1 cellular context compared by ENCODE assay signal in genomic region chr1:192808588-192809285, GRCh38.
A peak's percentile ranks its signal among the peaks of the same experiment; 100 is the strongest.
TF ChIP-seq lines count a peak whose summit lies in the region.

Gene RGS2, plus strand, starts transcription at chr1:192809039. Its CDS starts 33 bp downstream, at chr1:192809072.

TF ChIP-seq in K562, 482 proteins besides CTCF, POLR2A, EP300 and RAD21 (continued from another document):
- 0 out of 2 replicates have a peak, but pooled peaks have one; percentile 23 for TF ChIP-seq RERE (CRISPR knock-in tag; IDR thresholded peaks at IDR 0.05; ENCODE audit: borderline replicate concordance)
- no peak for TF ChIP-seq FUS (optimal IDR thresholded peaks at IDR 0.05; ENCODE audit: low read depth, low read length)
- TF ChIP-seq ZNF551 (CRISPR knock-in tag; IDR thresholded peaks at IDR 0.05) = no peak
- TF ChIP-seq CBFA2T3 (IDR thresholded peaks at IDR 0.05) = peak; percentile 16; the same call in 1 of the 2 replicates
- peak; percentile 60 for TF ChIP-seq ZBTB40 (IDR thresholded peaks at IDR 0.05)
- TF ChIP-seq ZBTB40 (CRISPR knock-in tag; IDR thresholded peaks at IDR 0.05) = no peak
- peak; percentile 74; the same call in 1 of the 2 replicates for TF ChIP-seq CTBP1 (IDR thresholded peaks at IDR 0.05; ENCODE audit: borderline replicate concordance)
- TF ChIP-seq HMG20B (CRISPR knock-in tag; IDR thresholded peaks at IDR 0.05) = no peak
- 0 out of 2 replicates have a peak, but pooled peaks have one; percentile 29 for TF ChIP-seq ESRRA (IDR thresholded peaks at IDR 0.05; ENCODE audit: borderline replicate concordance, low read depth)
- TF ChIP-seq FOXJ2 (tag; IDR thresholded peaks at IDR 0.05) = no peak
- peak; percentile 77; the same call in 1 of the 2 replicates for TF ChIP-seq NBN (IDR thresholded peaks at IDR 0.05; ENCODE audit: low read depth)
- TF ChIP-seq SRF (CRISPR knock-in tag; IDR thresholded peaks at IDR 0.05) = peak in 1 of 2 experiments; percentile 29; a peak in 1 of 4 replicates
- no peak for TF ChIP-seq PTBP1 (IDR thresholded peaks at IDR 0.05; ENCODE audit: low read depth, low read length)
- no peak for TF ChIP-seq MEF2D (tag; conservative IDR thresholded peaks at IDR 0.05; ENCODE audit: low read depth)
- TF ChIP-seq KDM5B (IDR thresholded peaks at IDR 0.05; ENCODE audit: insufficient replicate concordance, low read depth, low read length) = peak; percentile 98
- TF ChIP-seq ZNF512 (tag; IDR thresholded peaks at IDR 0.05) = no peak
- no peak for TF ChIP-seq EP400 (IDR thresholded peaks at IDR 0.05)
- TF ChIP-seq NCOA1 (IDR thresholded peaks at IDR 0.05; ENCODE audit: low read depth) = peak; percentile 49; the same call in 1 of the 2 replicates
- no peak for TF ChIP-seq CEBPZ (IDR thresholded peaks at IDR 0.05; ENCODE audit: borderline replicate concordance, low read depth, low read length)
- TF ChIP-seq TRIM25 (IDR thresholded peaks at IDR 0.05; ENCODE audit: borderline replicate concordance) = no peak
- TF ChIP-seq ZFX (CRISPR knock-in tag; IDR thresholded peaks at IDR 0.05) = peak; percentile 72
- peak; percentile 73; the same call in 1 of the 2 replicates for TF ChIP-seq GTF2F1 (IDR thresholded peaks at IDR 0.05; ENCODE audit: low read depth, low read length)
- TF ChIP-seq MLX (CRISPR knock-in tag; conservative IDR thresholded peaks at IDR 0.05) = no peak
- no peak for TF ChIP-seq HSF4 (CRISPR knock-in tag; IDR thresholded peaks at IDR 0.05; ENCODE audit: borderline replicate concordance)
- TF ChIP-seq NCOA6 (IDR thresholded peaks at IDR 0.05) = no peak
